In the genomic region with DNA sequence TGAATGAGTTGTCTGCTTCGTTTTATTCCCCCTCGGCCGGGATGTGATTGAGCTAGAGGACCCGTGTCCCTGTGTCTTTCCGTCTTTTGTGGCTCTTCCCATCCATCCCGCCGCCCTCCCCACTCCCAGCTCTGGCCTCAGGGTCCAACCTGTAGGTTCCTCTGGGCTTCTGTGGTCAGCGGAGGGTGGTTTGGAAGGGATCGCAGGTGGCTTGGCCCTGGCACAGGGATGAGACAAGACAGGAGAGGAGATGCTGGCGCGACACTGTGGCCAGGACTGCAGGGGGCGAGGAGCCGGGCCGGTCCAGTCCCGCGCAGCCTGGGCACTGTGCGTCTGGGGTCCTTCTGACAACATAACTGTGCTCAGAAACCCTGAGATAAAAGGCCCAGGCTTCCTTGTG, we compare ENCODE assay signal across 16 cellular contexts. TPM values are rescaled to one million over a fixed set of nuclear protein-coding genes. Genes with fewer than 3 reads are reported as not detected.
A peak's percentile ranks its signal among the peaks of the same experiment; 100 is the strongest.
DNase-seq lines count a peak whose midpoint lies in the region; ATAC-seq and TF ChIP-seq lines count a peak whose summit lies in the region.
"Had no signal": no experiment of that assay in that cellular context is flagged by ENCODE, and none has a peak within 500 bp of the region (broad histone marks: within the 10 kb centered on the region; RNA-seq: fewer than 3 reads in every experiment).

No MANE protein-coding gene starts in this region.

- TF ChIP-seq CTCF in GM13977 (IDR thresholded peaks at IDR 0.05; ENCODE audit: extremely low read depth, insufficient read depth, missing control alignments) (no peak), activated B cell treated with CpG ODN at 0.5 μM for 24 hours (IDR thresholded peaks at IDR 0.05) (no peak), endodermal cell (conservative IDR thresholded peaks at IDR 0.05) (no peak), progenitor cell of endocrine pancreas (IDR thresholded peaks at IDR 0.05; ENCODE audit: unreplicated experiment) (no peak), testis (IDR thresholded peaks at IDR 0.05) (no peak)

- DNase-seq in GM13977 (ENCODE audit: low spot score): peak; percentile 5
- DNase-seq in activated B cell treated with CpG ODN at 0.5 μM for 24 hours: no peak
- DNase-seq in endodermal cell: no peak
- no peak for DNase-seq in progenitor cell of endocrine pancreas (ENCODE audit: low spot score, unreplicated experiment)
- no peak for DNase-seq in testis
- no peak for DNase-seq in COLO829 (ENCODE audit: low spot score)
- no peak for DNase-seq in cortex of kidney (lab: John Stamatoyannopoulos, UW)
- DNase-seq: activated CD4-positive, alpha-beta T cell treated with anti-CD3 and anti-CD28 coated beads for 48 hours; brain microvascular endothelial cell; COR-L47; NCI-H2029; NCI-H748 treated with DMSO at 0.1 percent for 48 hours had no signal

- POLR2A ChIA-PET in activated B cell treated with CpG ODN at 0.5 μM for 24 hours (lab: Charles Lee): no interaction called here

- intact Hi-C loops in activated B cell treated with CpG ODN at 0.5 μM for 24 hours (cut with micrococcal nuclease) (no loop called here), testis (cut with DNase I; ENCODE audit: low total_unique reads) (no loop called here)

- no peak for TF ChIP-seq POLR2A in testis (IDR thresholded peaks at IDR 0.05)

- H3K4me3 ChIP-seq in endodermal cell (ENCODE audit: low read length) (no peak overlapping the region), testis (no peak overlapping the region)
- H3K4me3 ChIP-seq: right atrium auricular region had no signal

- CTCF ChIA-PET in activated B cell treated with CpG ODN at 0.5 μM for 24 hours (lab: Charles Lee): interaction anchor here (1.1 kb wide), 1 partner anchor 151 kb away, joined by 3 read pairs; the partner anchor contains the start of gene TRAPPC5

- H3K9me3 Mint-ChIP-seq in activated B cell treated with CpG ODN at 0.5 μM for 24 hours (no peaks in the 10 kb centered on the region), endodermal cell (no peaks in the 10 kb centered on the region), progenitor cell of endocrine pancreas (ENCODE audit: low read depth) (no peaks in the 10 kb centered on the region)

- in situ Hi-C loops in GM13977 (cut with MboI; ENCODE audit: low pct_unique_long_range_greater_than_20kb, low sequenced_read_pairs, unreplicated experiment): no loop called here

- no peaks in the 10 kb centered on the region for H3K27me3 Mint-ChIP-seq in activated B cell treated with CpG ODN at 0.5 μM for 24 hours
- peaks cover 56% of the 10 kb centered on the region for H3K27me3 Mint-ChIP-seq in endodermal cell (ENCODE audit: insufficient read depth)
- H3K27me3 Mint-ChIP-seq in progenitor cell of endocrine pancreas: peaks cover 19% of the 10 kb centered on the region

- H3K4me1 ChIP-seq in endodermal cell (ENCODE audit: control insufficient read depth, insufficient read depth, low read length): no peaks in the 10 kb centered on the region
- H3K4me1 ChIP-seq in testis: peaks cover 12% of the 10 kb centered on the region

- H3K27me3 ChIP-seq in endodermal cell (ENCODE audit: control insufficient read depth, insufficient read depth, low read length, poor library complexity, severe bottlenecking) (peaks cover 22% of the 10 kb centered on the region), testis (no peaks in the 10 kb centered on the region)
- H3K27me3 ChIP-seq: brain microvascular endothelial cell, right atrium auricular region had no signal

- H3K4me1 Mint-ChIP-seq in activated B cell treated with CpG ODN at 0.5 μM for 24 hours: peaks cover 23% of the 10 kb centered on the region
- H3K4me1 Mint-ChIP-seq in endodermal cell: peaks cover 7% of the 10 kb centered on the region
- peaks cover 11% of the 10 kb centered on the region for H3K4me1 Mint-ChIP-seq in progenitor cell of endocrine pancreas (ENCODE audit: low read depth)

- ATAC-seq in activated B cell treated with CpG ODN at 0.5 μM for 24 hours (ENCODE audit: low read depth): no peak

- WGBS in endodermal cell (ENCODE audit: insufficient coverage in 1 of 2, insufficient read length in 1 of 2), 2 experiments: 90 to 92% methylated on average over 11 to 17 of the region's 17 CpGs
- 84 to 85% methylated on average over 16 to 17 of the region's 17 CpGs for WGBS in testis, 2 donors

- no peak overlapping the region for H3K27ac ChIP-seq in endodermal cell (ENCODE audit: low read depth, low read length)
- no peak overlapping the region for H3K27ac ChIP-seq in testis
- H3K27ac ChIP-seq: brain microvascular endothelial cell, right atrium auricular region had no signal

- H3K36me3 Mint-ChIP-seq in activated B cell treated with CpG ODN at 0.5 μM for 24 hours (ENCODE audit: low read depth) (no peaks in the 10 kb centered on the region), endodermal cell (ENCODE audit: low read depth) (no peaks in the 10 kb centered on the region), progenitor cell of endocrine pancreas (ENCODE audit: insufficient read depth) (no peaks in the 10 kb centered on the region)

- no peak overlapping the region for H3K27ac Mint-ChIP-seq in activated B cell treated with CpG ODN at 0.5 μM for 24 hours
- H3K27ac Mint-ChIP-seq in endodermal cell: no peak overlapping the region
- no peak overlapping the region for H3K27ac Mint-ChIP-seq in progenitor cell of endocrine pancreas

- H3K36me3 ChIP-seq in endodermal cell (ENCODE audit: control insufficient read depth, insufficient read depth, low read length): no peaks in the 10 kb centered on the region
- H3K36me3 ChIP-seq in testis (ENCODE audit: low read depth, missing control alignments): no peaks in the 10 kb centered on the region
- H3K36me3 ChIP-seq: brain microvascular endothelial cell, right atrium auricular region had no signal

- H3K9me3 ChIP-seq in endodermal cell (ENCODE audit: control insufficient read depth, low read length) (no peaks in the 10 kb centered on the region), testis (no peaks in the 10 kb centered on the region)
- H3K9me3 ChIP-seq: right atrium auricular region had no signal

- no peak overlapping the region for H3K9ac ChIP-seq in endodermal cell (ENCODE audit: extremely low read depth, low read length, poor library complexity, severe bottlenecking)

- H3K4me3 Mint-ChIP-seq in activated B cell treated with CpG ODN at 0.5 μM for 24 hours (peak overlapping the region; percentile 77), endodermal cell (peak overlapping the region; percentile 58), progenitor cell of endocrine pancreas (ENCODE audit: low read depth) (peak overlapping the region; percentile 74)

RNA-seq across cellular contexts. Expression of gene EVI5L, which starts 2.0 kb away (rescaled TPM):
- total RNA-seq in activated B cell treated with CpG ODN at 0.5 μM for 24 hours (9.2 and 12.8 TPM in 2 replicates), endodermal cell (1 to 10 TPM; 6.4 to 9.2 TPM), progenitor cell of endocrine pancreas (15.2 and 16.2 TPM in 2 replicates), testis (10 to 100 TPM; 45.8 to 68.9 TPM)
- 14.6 TPM for polyA plus RNA-seq in endodermal cell (2013, experiment 1 of 2)
- polyA plus RNA-seq in endodermal cell (2013, experiment 2 of 2): 12.3 TPM
- polyA plus RNA-seq in testis (ENCODE audit: insufficient read depth, low read depth, low replicate concordance): 69.3 TPM

RNA-seq across cellular contexts. Expression of gene PRR36, which starts 42.2 kb away (rescaled TPM):
- total RNA-seq in activated B cell treated with CpG ODN at 0.5 μM for 24 hours (not detected in 2 replicates), endodermal cell (10 to 100 TPM in 1 of 2 donors, 1 to 10 TPM in 1; 9.5 to 20.2 TPM), progenitor cell of endocrine pancreas (37.4 and 40.4 TPM in 2 replicates), testis (1 to 10 TPM; 2.9 to 3.3 TPM)
- polyA plus RNA-seq in endodermal cell (2013, experiment 1 of 2): 32.1 TPM
- polyA plus RNA-seq in endodermal cell (2013, experiment 2 of 2): 29.5 TPM
- polyA plus RNA-seq in testis (ENCODE audit: insufficient read depth, low read depth, low replicate concordance): 0.50 TPM
- total RNA-seq: LHCN-M2, myocyte, right atrium auricular region had no signal

RNA-seq across cellular contexts. Expression of gene LRRC8E, which starts 56.3 kb away (rescaled TPM):
- total RNA-seq in activated B cell treated with CpG ODN at 0.5 μM for 24 hours: not detected in 2 replicates
- 1 to 10 TPM; 2.8 to 3.4 TPM for total RNA-seq in endodermal cell
- 0.68 TPM for polyA plus RNA-seq in endodermal cell (2013, experiment 1 of 2)
- 1.2 TPM for polyA plus RNA-seq in endodermal cell (2013, experiment 2 of 2)
- 3.6 and 3.9 TPM in 2 replicates for total RNA-seq in progenitor cell of endocrine pancreas
- 1 to 10 TPM in 1 of 2 donors, under 1 TPM in 1; 0.79 to 1.4 TPM for total RNA-seq in testis
- 0.92 TPM for polyA plus RNA-seq in testis (ENCODE audit: insufficient read depth, low read depth, low replicate concordance)
- total RNA-seq: T-helper 2 cell treated with Interferon-gamma antibody and Interleukin-4, amounts not matched to agents 100 ng/mL and 5 ng/mL, for 36 hours had no signal
